39 cellular contexts compared by ENCODE assay signal in the genomic region with DNA sequence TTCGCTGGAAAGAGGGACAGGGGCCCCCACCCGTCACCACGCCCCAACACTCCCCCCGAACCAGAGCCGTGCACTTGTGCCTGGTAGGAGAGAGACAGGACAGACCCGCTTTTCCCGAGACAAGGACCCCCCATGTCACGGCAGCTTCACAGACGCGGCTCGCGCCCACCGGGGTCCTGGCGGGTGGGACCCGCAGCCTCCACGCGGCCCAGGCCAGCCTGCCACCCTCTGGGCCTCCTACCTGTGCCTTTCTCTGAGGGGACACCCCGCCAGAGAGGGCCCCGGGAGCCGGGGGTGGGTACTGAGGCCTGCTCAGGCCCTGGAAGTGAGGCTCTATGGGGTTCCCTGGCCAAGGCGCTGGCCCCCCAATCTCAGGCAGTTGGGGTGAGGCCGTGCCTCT. TPM values are rescaled to one million over a fixed set of nuclear protein-coding genes. Genes with fewer than 3 reads are reported as not detected.
"Had no signal": no experiment of that assay in that cellular context is flagged by ENCODE, and none has a peak within 500 bp of the region (broad histone marks: within the 10 kb centered on the region; RNA-seq: fewer than 3 reads in every experiment).

No MANE protein-coding gene starts in this region.

- H3K4me3 ChIP-seq: MG63 had no signal

- H3K9me3 ChIP-seq: MG63 had no signal

- H3K27ac ChIP-seq: KMS-11 had no signal

- DNase-seq: Karpas-422, Kasumi-1, KBM-7, KG1, MG63, MM.1S, MV-4-11, NCI-H1048, NCI-H1092, NCI-H1092 treated with DMSO at 0.1 percent for 48 hours, NCI-H1105, NCI-H1105 treated with DMSO at 0.1 percent for 48 hours, NCI-H1417, NCI-H1417 treated with DMSO at 0.1 percent for 48 hours, NCI-H1436, NCI-H1436 treated with DMSO at 0.1 percent for 48 hours, NCI-H146, NCI-H1694, NCI-H1694 treated with DMSO at 0.1 percent for 48 hours, NCI-H187, NCI-H187 treated with DMSO at 0.1 percent for 48 hours, NCI-H1930, NCI-H2029, NCI-H2029 treated with DMSO at 0.1 percent for 48 hours, NCI-H2081, NCI-H2081 treated with DMSO at 0.1 percent for 48 hours, NCI-H2107, NCI-H2171, NCI-H2171 treated with DMSO at 0.1 percent for 48 hours, NCI-H2227 treated with DMSO at 0.1 percent for 48 hours, NCI-H226, NCI-H345, NCI-H446, NCI-H446 treated with DMSO at 0.1 percent for 48 hours had no signal

- H3K36me3 ChIP-seq: MG63 had no signal

- H3K27me3 ChIP-seq: MG63 had no signal

RNA-seq across cellular contexts. Expression of a gene that starts 51.7 kb away (rescaled TPM):
- total RNA-seq: LHCN-M2, M059J, MCF 10A, NCI-H460 had no signal
